Comparison of ENCODE assay signal across 19 cellular contexts in genomic region chr18:51811883-51812282, GRCh38.
A peak's percentile ranks its signal among the peaks of the same experiment; 100 is the strongest.
DNase-seq lines count a peak whose midpoint lies in the region; ATAC-seq, FAIRE-seq and TF ChIP-seq lines count a peak whose summit lies in the region.
"Had no signal": no experiment of that assay in that cellular context is flagged by ENCODE, and none has a peak within 500 bp of the region (broad histone marks: within the 10 kb centered on the region; RNA-seq: fewer than 3 reads in every experiment).

No MANE protein-coding gene starts in this region.

- CTCF ChIA-PET in T-cell (lab: Charles Lee) = no interaction called here

- no peak for TF ChIP-seq POLR2A in esophagus muscularis mucosa (IDR thresholded peaks at IDR 0.05; ENCODE audit: low read depth)

- POLR2A ChIA-PET in T-cell (lab: Charles Lee) = no interaction called here

- no peaks in the 10 kb centered on the region for H3K4me1 Mint-ChIP-seq in T-cell
- H3K4me1 Mint-ChIP-seq: CD8-positive, alpha-beta memory T cell had no signal

- intact Hi-C loops in esophagus muscularis mucosa (cut with DNase I) = no loop called here

- H3K9me3 ChIP-seq in esophagus muscularis mucosa = no peaks in the 10 kb centered on the region
- H3K9me3 ChIP-seq: SK-N-SH had no signal

- no peak overlapping the region for H3K4me3 Mint-ChIP-seq in T-cell
- H3K4me3 Mint-ChIP-seq: CD8-positive, alpha-beta memory T cell; HFFc6 had no signal

- no peak overlapping the region for H3K4me3 ChIP-seq in esophagus muscularis mucosa
- H3K4me3 ChIP-seq: K562 had no signal

- H3K36me3 Mint-ChIP-seq in T-cell = no peaks in the 10 kb centered on the region
- H3K36me3 Mint-ChIP-seq: CD8-positive, alpha-beta memory T cell had no signal

- H3K27ac ChIP-seq in esophagus muscularis mucosa (replicated peaks in 1 of 4) = no peak overlapping the region

- TF ChIP-seq EP300 in esophagus muscularis mucosa (IDR thresholded peaks at IDR 0.05) = no peak

- no peaks in the 10 kb centered on the region for H3K36me3 ChIP-seq in esophagus muscularis mucosa

- H3K27me3 Mint-ChIP-seq in T-cell = no peaks in the 10 kb centered on the region
- H3K27me3 Mint-ChIP-seq: CD8-positive, alpha-beta memory T cell had no signal

- FAIRE-seq in frontal cortex (lab: Jason Lieb, UNC) = no peak
- FAIRE-seq: H1, K562 had no signal

- no peaks in the 10 kb centered on the region for H3K4me1 ChIP-seq in esophagus muscularis mucosa

- no peaks in the 10 kb centered on the region for H3K27me3 ChIP-seq in esophagus muscularis mucosa

- H3K9me3 Mint-ChIP-seq in T-cell = peaks cover 2 to 16% (median 4%) of the 10 kb centered on the region in 3 donors

- DNase-seq in esophagus muscularis mucosa (ENCODE audit: extremely low spot score) (no peak), frontal cortex (ENCODE audit: low spot score in 2 of 2) (no peak), ureter (ENCODE audit: low spot score) (no peak), T-cell (no peak)
- DNase-seq: CD8-positive, alpha-beta memory T cell; GF-D8; HFFc6; NCI-H1048; NCI-H1694; NCI-H2107; NCI-H345; Right ventricle myocardium superior; SK-N-SH had no signal

- TF ChIP-seq CTCF in esophagus muscularis mucosa (IDR thresholded peaks at IDR 0.05) = no peak

- H3K27ac Mint-ChIP-seq in T-cell = no peak overlapping the region
- H3K27ac Mint-ChIP-seq: CD8-positive, alpha-beta memory T cell; HFFc6 had no signal

- WGBS in esophagus muscularis mucosa = 71% methylated on average over 2 of the region's 2 CpGs

- peak; percentile 72 for ATAC-seq in GM18868 (IDR thresholded peaks at IDR 0.05; ENCODE audit: unreplicated experiment)
- ATAC-seq in GM21526 (IDR thresholded peaks at IDR 0.05; ENCODE audit: low FRiP score, unreplicated experiment) = peak; percentile 64
- peak; percentile 61 for ATAC-seq in HG03175 (IDR thresholded peaks at IDR 0.05; ENCODE audit: unreplicated experiment)
- ATAC-seq in T-cell (replicated peaks in 1 of 4) = no peak
- ATAC-seq: K562, Panc1 had no signal

Comparison
In these comparisons a context has a peak if more than half of its experiments do, and no peak if none do; other contexts are left out.
1. ATAC-seq: peak in GM18868 (single experiment), GM21526 (single experiment) and HG03175 (single experiment); none in T-cell (0 of 4).